ENCODE assay signal across 8 cellular contexts in genomic region chr19:1875646-1876493, GRCh38.
A peak's percentile ranks its signal among the peaks of the same experiment; 100 is the strongest.
DNase-seq lines count a peak whose midpoint lies in the region; ATAC-seq and TF ChIP-seq lines count a peak whose summit lies in the region.

No MANE protein-coding gene starts in this region.

- TF ChIP-seq CTCF in AG10803 (conservative IDR thresholded peaks at IDR 0.05; ENCODE audit: low read length), result no peak

- peak; percentile 88 for DNase-seq in AG10803 (ENCODE audit: low read depth)
- peak; percentile 78 for DNase-seq in NCI-H446 treated with DMSO at 0.1 percent for 48 hours (lab: John Stamatoyannopoulos, UW)
- DNase-seq in activated CD4-positive, alpha-beta T cell treated with anti-CD3 and anti-CD28 coated beads for 4 hours, result peak; percentile 80 to 83
- DNase-seq in left kidney (ENCODE audit: low read depth, low spot score), result peak; percentile 97
- DNase-seq in stimulated activated CD4-positive, alpha-beta T cell treated with anti-CD3 and anti-CD28 coated beads, Interleukin-1b, Interleukin-23, amount 100 ng/mL, for 48 hours, result peak; percentile 88

- ATAC-seq in GM19035 (IDR thresholded peaks at IDR 0.05; ENCODE audit: unreplicated experiment) (peak; percentile 85), HG03342 (IDR thresholded peaks at IDR 0.05; ENCODE audit: unreplicated experiment) (peak; percentile 82)

- H3K27ac ChIP-seq in cingulate gyrus (ENCODE audit: low read depth, low read length), result peak overlapping the region; percentile 93

- H3K4me3 ChIP-seq in AG10803 (ENCODE audit: low read length), result peak overlapping the region; percentile 97

Comparison
In these comparisons a context has a peak if more than half of its experiments do, and no peak if none do; other contexts are left out.
1. Peak in every context shown above with its lines: DNase-seq, ATAC-seq, H3K4me3 ChIP-seq and H3K27ac ChIP-seq.